Comparison of ENCODE assay signal across 29 cellular contexts in genomic region chr5:67373518-67373917, GRCh38.
"Had no signal": no experiment of that assay in that cellular context is flagged by ENCODE, and none has a peak within 500 bp of the region (broad histone marks: within the 10 kb centered on the region; RNA-seq: fewer than 3 reads in every experiment).

No MANE protein-coding gene starts in this region.

- H3K36me3 ChIP-seq: ascending aorta, cardiac muscle cell had no signal

- ATAC-seq: activated CD8-positive, alpha-beta memory T cell treated with anti-CD3 and anti-CD28 coated beads, Interleukin-2, amount 10 ng/mL, durations not matched to agents 7 days and 5 days; activated CD8-positive, alpha-beta T cell treated with anti-CD3 and anti-CD28 coated beads, Interleukin-2, amount 10 ng/mL, durations not matched to agents 7 days and 5 days; activated naive CD8-positive, alpha-beta T cell treated with anti-CD3 and anti-CD28 coated beads, Interleukin-2, amount 50 U/mL, for 24 hours had no signal

- H3K4me1 ChIP-seq: ascending aorta had no signal

- H3K4me3 ChIP-seq: ascending aorta, cardiac muscle cell had no signal

- H3K27ac ChIP-seq: ascending aorta, cardiac muscle cell had no signal

- H3K27me3 ChIP-seq: ascending aorta, cardiac muscle cell had no signal

- FAIRE-seq: bronchial epithelial cell, TTC549 had no signal

- H3K9me3 ChIP-seq: ascending aorta had no signal

- DNase-seq: activated B cell treated with CpG ODN at 0.5 μM for 24 hours; activated CD4-positive, alpha-beta memory T cell treated with anti-CD3 and anti-CD28 coated beads, Interleukin-2, amount 10 ng/mL, durations not matched to agents 7 days and 5 days; activated CD4-positive, alpha-beta T cell treated with anti-CD3 and anti-CD28 coated beads for 4 hours; activated CD4-positive, alpha-beta T cell treated with anti-CD3 and anti-CD28 coated beads, Interleukin-2, amount 10 ng/mL, durations not matched to agents 24 days and 14 days; activated CD4-positive, alpha-beta T cell treated with anti-CD3 and anti-CD28 coated beads, Interleukin-2, amount 50 U/mL, for 1 hour; activated CD4-positive, alpha-beta T cell treated with anti-CD3 and anti-CD28 coated beads, Interleukin-2, amount 50 U/mL, for 4 hours; activated CD4-positive, CD25-positive, alpha-beta regulatory T cell treated with anti-CD3 and anti-CD28 coated beads, Interleukin-2, amount 50 U/mL, for 72 hours; activated CD8-positive, alpha-beta memory T cell treated with anti-CD3 and anti-CD28 coated beads for 24 hours; activated CD8-positive, alpha-beta memory T cell treated with anti-CD3 and anti-CD28 coated beads, Interleukin-2, amount 10 ng/mL, durations not matched to agents 7 days and 5 days; activated CD8-positive, alpha-beta memory T cell treated with anti-CD3 and anti-CD28 coated beads, Interleukin-2, amount 50 U/mL, for 48 hours; activated CD8-positive, alpha-beta T cell treated with anti-CD3 and anti-CD28 coated beads, Interleukin-2, amount 10 ng/mL, durations not matched to agents 7 days and 5 days; activated effector memory CD4-positive, alpha-beta T cell treated with Interleukin-2 at 50 U/mL for 16 hours; activated gamma-delta T cell; activated naive CD4-positive, alpha-beta T cell treated with anti-CD3 and anti-CD28 coated beads, Interleukin-2, amount 10 ng/mL, durations not matched to agents 7 days and 5 days; activated naive CD4-positive, alpha-beta T cell treated with Interleukin-2 at 50 U/mL for 16 hours; activated naive CD8-positive, alpha-beta T cell treated with anti-CD3 and anti-CD28 coated beads, Interleukin-2, amount 10 ng/mL, durations not matched to agents 7 days and 5 days; activated naive CD8-positive, alpha-beta T cell treated with anti-CD3 and anti-CD28 coated beads, Interleukin-2, amount 50 U/mL, for 24 hours; activated T-cell treated with anti-CD3 and anti-CD28 coated beads, Interleukin-2, amount 50 U/mL, for 24 hours; activated T-cell treated with anti-CD3 and anti-CD28 coated beads, Interleukin-2, amount 50 U/mL, for 48 hours; amygdala; anterior cingulate cortex; central memory CD4-positive, alpha-beta T cell; T-helper 1 cell; T-helper 2 cell; T-helper 9 cell had no signal
